In the genomic region with DNA sequence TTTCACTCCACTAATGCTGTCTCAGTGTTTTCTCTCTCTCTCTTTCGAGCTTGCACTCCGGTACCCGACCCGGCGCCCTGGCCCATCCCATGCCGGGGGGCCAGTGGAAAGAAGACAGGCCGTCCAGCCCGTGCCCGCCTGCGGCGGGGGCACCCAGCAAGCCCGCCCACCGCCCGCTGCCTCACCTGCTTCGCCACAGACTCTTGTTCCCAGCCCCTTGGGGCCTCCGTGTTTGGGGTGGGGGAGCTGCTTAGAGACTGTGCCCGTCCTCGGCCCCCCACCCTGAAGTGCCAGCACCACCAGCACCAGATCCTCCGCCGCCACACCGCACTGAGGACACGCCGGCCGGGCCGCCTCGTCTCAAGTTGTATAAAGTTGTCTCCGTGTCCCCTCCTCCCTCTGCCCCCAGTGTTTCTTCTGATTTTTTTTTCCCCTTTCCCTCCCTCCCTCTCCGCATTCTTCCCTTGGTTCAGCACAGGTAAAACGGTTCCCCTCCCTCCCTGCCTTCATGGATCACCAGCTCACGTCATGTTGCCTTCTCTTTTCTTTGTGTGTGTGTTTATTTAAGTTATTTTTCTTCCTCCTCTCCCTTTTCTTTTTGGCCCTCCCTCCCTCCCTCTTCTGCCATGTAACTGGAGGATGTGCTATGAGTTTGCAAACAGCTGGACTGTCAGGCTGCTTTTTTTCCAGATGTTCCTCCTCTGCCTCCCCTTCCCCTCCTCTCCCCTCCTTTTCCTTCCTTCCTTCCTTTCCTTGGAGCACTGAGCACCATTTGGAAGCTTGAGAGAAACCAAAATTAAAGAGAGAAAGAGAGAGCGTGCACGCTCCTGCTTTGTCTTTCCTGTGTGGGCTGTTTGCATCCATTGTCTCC, we compare ENCODE assay signal across 9 cellular contexts. TPM values are rescaled to one million over a fixed set of nuclear protein-coding genes. Genes with fewer than 3 reads are reported as not detected.
A peak's percentile ranks its signal among the peaks of the same experiment; 100 is the strongest.
DNase-seq lines count a peak whose midpoint lies in the region; ATAC-seq and TF ChIP-seq lines count a peak whose summit lies in the region.
"Had no signal": no experiment of that assay in that cellular context is flagged by ENCODE, and none has a peak within 500 bp of the region (broad histone marks: within the 10 kb centered on the region; RNA-seq: fewer than 3 reads in every experiment).

No MANE protein-coding gene starts in this region.

- no peaks in the 10 kb centered on the region for H3K9me3 ChIP-seq in BLaER1
- no peaks in the 10 kb centered on the region for H3K9me3 ChIP-seq in mammary epithelial cell (replicated peaks; ENCODE audit: insufficient read depth, low read length)

- peaks cover 11% of the 10 kb centered on the region for H3K36me3 Mint-ChIP-seq in natural killer cell treated with Interleukin-12 subunit alpha and Interleukin-12 subunit beta and Interleukin-15 and Interleukin-18, amount 100 ng/mL, for 72 hours

- H3K4me3 ChIP-seq in BLaER1 (peak overlapping the region; percentile 84), HL-60 (replicated peaks; ENCODE audit: insufficient read depth, low read length) (peak overlapping the region; percentile 56), mammary epithelial cell (replicated peaks in 1 of 3; ENCODE audit: insufficient read depth in 1 of 3, low read depth in 2 of 3, low read length in 3 of 3) (no peak overlapping the region)

- H3K4me1 Mint-ChIP-seq in natural killer cell treated with Interleukin-12 subunit alpha and Interleukin-12 subunit beta and Interleukin-15 and Interleukin-18, amount 100 ng/mL, for 72 hours (ENCODE audit: low read depth in 2 of 2): peaks cover 34 to 42% of the 10 kb centered on the region in 2 donors

- H3K4me2 ChIP-seq in BLaER1 (peak overlapping the region; percentile 97), mammary epithelial cell (ENCODE audit: insufficient read depth, low read depth, low read length) (peak overlapping the region; percentile 99)

- H3K9me3 Mint-ChIP-seq in natural killer cell treated with Interleukin-12 subunit alpha and Interleukin-12 subunit beta and Interleukin-15 and Interleukin-18, amount 100 ng/mL, for 72 hours: no peaks in the 10 kb centered on the region

- peaks cover 58% of the 10 kb centered on the region for H3K79me2 ChIP-seq in mammary epithelial cell (ENCODE audit: insufficient read depth, low read length)

- DNase-seq in HL-60 (ENCODE audit: low read depth in 1 of 2, low spot score in 1 of 2) (no peak), mammary epithelial cell (no peak), hippocampal formation (lab: John Stamatoyannopoulos, UW) (no peak), GM13976 (ENCODE audit: low spot score) (no peak), pons (ENCODE audit: low spot score) (no peak), A172 (ENCODE audit: low spot score) (no peak)
- no peak for DNase-seq in natural killer cell treated with Interleukin-12 subunit alpha and Interleukin-12 subunit beta and Interleukin-15 and Interleukin-18, amount 100 ng/mL, for 72 hours (ENCODE audit: low spot score)

- H3K9ac ChIP-seq in BLaER1 (peak overlapping the region; percentile 97), mammary epithelial cell (ENCODE audit: insufficient read depth, low read length) (no peak overlapping the region)

- WGBS in mammary epithelial cell (ENCODE audit: low coverage, missing lambda C conversion rate): 89% methylated on average over 10 of the region's 32 CpGs

- intact Hi-C loops in mammary epithelial cell (cut with micrococcal nuclease): loop anchor here (5.0 kb wide), 1 partner anchor 606 kb away; no protein-coding TSS in a partner anchor

- H3K27ac ChIP-seq in BLaER1: peak overlapping the region; percentile 99
- H3K27ac ChIP-seq in HL-60 (replicated peaks): peak overlapping the region; percentile 96
- H3K27ac ChIP-seq in mammary epithelial cell (ENCODE audit: insufficient read depth, low read depth, low read length): no peak overlapping the region

- H3K36me3 ChIP-seq in BLaER1 (peaks cover 56% of the 10 kb centered on the region), mammary epithelial cell (ENCODE audit: insufficient read depth, low read length) (peaks cover 19% of the 10 kb centered on the region)

- CTCF ChIA-PET in mammary epithelial cell (lab: Charles Lee; ENCODE audit: low non-redundant PET): no interaction called here

- no peak for ATAC-seq in natural killer cell treated with Interleukin-12 subunit alpha and Interleukin-12 subunit beta and Interleukin-15 and Interleukin-18, amount 100 ng/mL, for 72 hours

- peak overlapping the region; percentile 71 for H3K4me3 Mint-ChIP-seq in natural killer cell treated with Interleukin-12 subunit alpha and Interleukin-12 subunit beta and Interleukin-15 and Interleukin-18, amount 100 ng/mL, for 72 hours

- no peaks in the 10 kb centered on the region for H3K27me3 Mint-ChIP-seq in natural killer cell treated with Interleukin-12 subunit alpha and Interleukin-12 subunit beta and Interleukin-15 and Interleukin-18, amount 100 ng/mL, for 72 hours

- H3K27me3 ChIP-seq in BLaER1 (no peaks in the 10 kb centered on the region), HL-60 (ENCODE audit: insufficient read depth, poor library complexity, severe bottlenecking) (peaks cover 5% of the 10 kb centered on the region), mammary epithelial cell (ENCODE audit: insufficient read depth, low read length) (no peaks in the 10 kb centered on the region)

- in situ Hi-C loops in mammary epithelial cell (cut with MboI; ENCODE audit: low sequenced_read_pairs in 2 of 2): loop anchor here in 1 of 2 donors (25.0 kb wide), 2 partner anchors 601 to 1201 kb away; a partner anchor contains a TSS
- in situ Hi-C loops in GM13976 (cut with MboI; ENCODE audit: low sequenced_read_pairs, unreplicated experiment): no loop called here

- TF ChIP-seq CTCF in HL-60 (IDR thresholded peaks at IDR 0.05; ENCODE audit: insufficient read depth, low read length) (no peak), mammary epithelial cell (conservative IDR thresholded peaks at IDR 0.05 in 1 of 2, IDR thresholded peaks at IDR 0.05 in 1 of 2; ENCODE audit: extremely low read depth in 1 of 2, insufficient read depth in 1 of 2, low read depth in 1 of 2, low read length in 2 of 2) (no peak), GM13976 (IDR thresholded peaks at IDR 0.05; ENCODE audit: borderline replicate concordance, control extremely low read depth, extremely low read depth, insufficient read depth, missing control alignments) (no peak)

- H3K4me1 ChIP-seq in BLaER1 (peaks cover 60% of the 10 kb centered on the region), mammary epithelial cell (ENCODE audit: insufficient read depth, low read length) (peaks cover 22% of the 10 kb centered on the region)

- TSS peak; percentile 24 for BruUV-seq in mammary epithelial cell (replicated peaks; lab: Mats Ljungman, UMichigan)

- H4K20me1 ChIP-seq in BLaER1: peaks cover 62% of the 10 kb centered on the region
- peaks cover 4% of the 10 kb centered on the region for H4K20me1 ChIP-seq in mammary epithelial cell (ENCODE audit: insufficient read depth, low read length)

- peak overlapping the region; percentile 66 to 67 for H3K27ac Mint-ChIP-seq in natural killer cell treated with Interleukin-12 subunit alpha and Interleukin-12 subunit beta and Interleukin-15 and Interleukin-18, amount 100 ng/mL, for 72 hours

- H2AFZ ChIP-seq in mammary epithelial cell (ENCODE audit: low read depth, low read length): no peak overlapping the region

- dilution Hi-C loops in mammary epithelial cell (cut with HindIII; ENCODE audit: low sequenced_read_pairs): loop anchor here (25.0 kb wide), 1 partner anchor 1151 kb away; a partner anchor contains a TSS

RNA-seq across cellular contexts. Expression of a gene that starts 2.1 kb away (rescaled TPM):
- total RNA-seq in mammary epithelial cell: 1 to 10 TPM; 6.3 to 7.3 TPM
- 1.9 TPM for polyA plus RNA-seq in mammary epithelial cell
- 1.3 TPM for polyA minus RNA-seq in mammary epithelial cell
- 1 to 10 TPM; 6.0 to 9.9 TPM for total RNA-seq in natural killer cell treated with Interleukin-12 subunit alpha and Interleukin-12 subunit beta and Interleukin-15 and Interleukin-18, amount 100 ng/mL, for 72 hours
- total RNA-seq in A172 (2014; rRNA removed; shearing (Covaris generic)): not detected in 2 replicates

RNA-seq across cellular contexts. Expression of a gene that starts 11.7 kb away (rescaled TPM):
- total RNA-seq in mammary epithelial cell: 10 to 100 TPM in 1 of 2 donors, 1 to 10 TPM in 1; 5.5 to 30.0 TPM
- 8.8 TPM for polyA plus RNA-seq in mammary epithelial cell
- not detected for polyA minus RNA-seq in mammary epithelial cell
- total RNA-seq in natural killer cell treated with Interleukin-12 subunit alpha and Interleukin-12 subunit beta and Interleukin-15 and Interleukin-18, amount 100 ng/mL, for 72 hours: not detected
- 17.2 and 19.1 TPM in 2 replicates for total RNA-seq in A172 (2014; rRNA removed; shearing (Covaris generic))

RNA-seq across cellular contexts. Expression of a gene that starts 12.4 kb away (rescaled TPM):
- 100 to 1,000 TPM in 1 of 2 donors, 10 to 100 TPM in 1; 68.3 to 212 TPM for total RNA-seq in mammary epithelial cell
- 43.2 TPM for polyA plus RNA-seq in mammary epithelial cell
- polyA minus RNA-seq in mammary epithelial cell: 119 TPM
- total RNA-seq in natural killer cell treated with Interleukin-12 subunit alpha and Interleukin-12 subunit beta and Interleukin-15 and Interleukin-18, amount 100 ng/mL, for 72 hours: 100 to 1,000 TPM; 205 to 292 TPM
- 13.6 and 14.8 TPM in 2 replicates for total RNA-seq in A172 (2014; rRNA removed; shearing (Covaris generic))

RNA-seq across cellular contexts. Expression of a gene that starts 41.2 kb away (rescaled TPM):
- not detected for total RNA-seq in mammary epithelial cell
- polyA plus RNA-seq in mammary epithelial cell: not detected
- not detected for polyA minus RNA-seq in mammary epithelial cell
- total RNA-seq in natural killer cell treated with Interleukin-12 subunit alpha and Interleukin-12 subunit beta and Interleukin-15 and Interleukin-18, amount 100 ng/mL, for 72 hours: 10 to 100 TPM; 18.4 to 48.0 TPM
- not detected in 2 replicates for total RNA-seq in A172 (2014; rRNA removed; shearing (Covaris generic))
- total RNA-seq: temporal lobe had no signal

RNA-seq across cellular contexts. Expression of a gene that starts 46.2 kb away (rescaled TPM):
- under 1 TPM in 1 of 2 donors, not detected in 1; under 0.01 TPM for total RNA-seq in mammary epithelial cell
- polyA plus RNA-seq in mammary epithelial cell: not detected
- not detected for polyA minus RNA-seq in mammary epithelial cell
- total RNA-seq in natural killer cell treated with Interleukin-12 subunit alpha and Interleukin-12 subunit beta and Interleukin-15 and Interleukin-18, amount 100 ng/mL, for 72 hours: under 1 TPM; 0.31 to 0.73 TPM
- not detected in 2 replicates for total RNA-seq in A172 (2014; rRNA removed; shearing (Covaris generic))

Comparison
In these comparisons a context has a peak if more than half of its experiments do, and no peak if none do; other contexts are left out.
1. H3K4me3 ChIP-seq: peak in BLaER1 (single experiment) and HL-60 (single experiment); none in mammary epithelial cell (0 of 3).
2. RNA of a gene that starts 11.7 kb away (total RNA-seq): 5.5 to 30.0 TPM in mammary epithelial cell and 17.2 to 19.1 TPM in A172; not detected in natural killer cell treated with Interleukin-12 subunit alpha and Interleukin-12 subunit beta and Interleukin-15 and Interleukin-18, amount 100 ng/mL, for 72 hours; every median in the first group is over 4 times any median in the second.